ENCODE assay signal across 34 cellular contexts in the genomic region with DNA sequence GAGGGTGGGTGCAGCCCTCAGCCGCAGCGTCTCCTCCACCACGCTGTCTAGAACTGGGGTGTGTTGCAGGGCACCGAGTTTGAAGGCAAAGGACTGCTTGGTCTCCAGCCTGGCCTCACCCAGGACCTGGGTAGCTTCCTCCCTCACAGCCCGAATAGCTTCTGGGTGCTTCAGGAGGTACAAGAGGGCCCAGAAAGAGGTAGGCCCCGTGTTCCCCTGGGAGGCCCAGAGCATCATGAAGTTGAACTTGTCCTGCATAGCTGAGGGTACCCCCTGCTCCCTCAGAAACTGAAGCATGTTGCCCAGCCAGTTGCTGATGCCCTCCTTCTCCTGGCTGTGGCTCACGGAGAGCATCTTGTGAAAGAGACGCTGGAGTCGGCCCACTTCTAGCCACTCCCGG. TPM values are rescaled to one million over a fixed set of nuclear protein-coding genes. Genes with fewer than 3 reads are reported as not detected.
"Had no signal": no experiment of that assay in that cellular context is flagged by ENCODE, and none has a peak within 500 bp of the region (broad histone marks: within the 10 kb centered on the region; RNA-seq: fewer than 3 reads in every experiment).

No MANE protein-coding gene starts in this region.

- ATAC-seq: Panc1 had no signal

- H3K4me1 ChIP-seq: ascending aorta, SJCRH30 had no signal

- H3K27ac Mint-ChIP-seq: activated CD4-positive, alpha-beta memory T cell treated with anti-CD3 and anti-CD28 coated beads, Interleukin-2, amount 10 ng/mL, durations not matched to agents 7 days and 5 days; activated naive CD4-positive, alpha-beta T cell treated with anti-CD3 and anti-CD28 coated beads, Interleukin-2, amount 50 U/mL, for 24 hours; activated naive CD8-positive, alpha-beta T cell treated with anti-CD3 and anti-CD28 coated beads, Interleukin-2, amount 10 ng/mL, durations not matched to agents 7 days and 5 days; activated T-cell treated with anti-CD3 and anti-CD28 coated beads, Interleukin-2, amount 50 U/mL, for 24 hours; activated T-helper 2 cell treated with anti-CD3 and anti-CD28 coated beads, Interferon-gamma antibody, Interleukin-2, Interleukin-4, amounts not matched to agents 10 μg/mL and 5 μg/mL and 100 μg/mL, durations not matched to agents 14 hours and 24 hours and 36 hours had no signal

- DNase-seq: activated CD4-positive, alpha-beta memory T cell treated with anti-CD3 and anti-CD28 coated beads, Interleukin-2, amount 10 ng/mL, durations not matched to agents 7 days and 5 days; activated CD4-positive, alpha-beta T cell treated with anti-CD3 and anti-CD28 coated beads for 1 hour; activated CD4-positive, alpha-beta T cell treated with anti-CD3 and anti-CD28 coated beads for 48 hours; activated CD4-positive, CD25-positive, alpha-beta regulatory T cell; activated gamma-delta T cell; activated naive CD4-positive, alpha-beta T cell treated with Interleukin-2 at 50 U/mL for 16 hours; activated naive CD8-positive, alpha-beta T cell treated with anti-CD3 and anti-CD28 coated beads, Interleukin-2, amount 10 ng/mL, durations not matched to agents 7 days and 5 days; activated T-cell treated with anti-CD3 and anti-CD28 coated beads, Interleukin-2, amount 50 U/mL, for 24 hours; amygdala; Kasumi-1; KBM-7; MG63; NCI-H1048; NCI-H1105 treated with DMSO at 0.1 percent for 48 hours; NCI-H1436; NCI-H1694; NCI-H1930; NCI-H2171 treated with DMSO at 0.1 percent for 48 hours; NCI-H2227 treated with DMSO at 0.1 percent for 48 hours; NCI-H446; NCI-H510A treated with DMSO at 0.1 percent for 48 hours; SHP77; SJCRH30; T1000; WERI-Rb-1 had no signal

- H3K36me3 ChIP-seq: ascending aorta, cardiac muscle cell, MG63, SJCRH30, WERI-Rb-1 had no signal

- H3K4me3 Mint-ChIP-seq: activated CD4-positive, alpha-beta memory T cell treated with anti-CD3 and anti-CD28 coated beads, Interleukin-2, amount 10 ng/mL, durations not matched to agents 7 days and 5 days; activated naive CD4-positive, alpha-beta T cell treated with anti-CD3 and anti-CD28 coated beads, Interleukin-2, amount 50 U/mL, for 24 hours; activated naive CD8-positive, alpha-beta T cell treated with anti-CD3 and anti-CD28 coated beads, Interleukin-2, amount 10 ng/mL, durations not matched to agents 7 days and 5 days; activated T-cell treated with anti-CD3 and anti-CD28 coated beads, Interleukin-2, amount 50 U/mL, for 24 hours had no signal

- H3K4me1 Mint-ChIP-seq: activated naive CD4-positive, alpha-beta T cell treated with anti-CD3 and anti-CD28 coated beads, Interleukin-2, amount 50 U/mL, for 24 hours had no signal

- H3K27ac ChIP-seq: ascending aorta, cardiac muscle cell, SJCRH30, SK-N-MC, WERI-Rb-1 had no signal

- H3K36me3 Mint-ChIP-seq: activated naive CD4-positive, alpha-beta T cell treated with anti-CD3 and anti-CD28 coated beads, Interleukin-2, amount 50 U/mL, for 24 hours; activated naive CD8-positive, alpha-beta T cell treated with anti-CD3 and anti-CD28 coated beads, Interleukin-2, amount 10 ng/mL, durations not matched to agents 7 days and 5 days had no signal

- H3K27me3 ChIP-seq: ascending aorta, MG63, SJCRH30 had no signal

- H3K9me3 Mint-ChIP-seq: activated CD4-positive, alpha-beta memory T cell treated with anti-CD3 and anti-CD28 coated beads, Interleukin-2, amount 10 ng/mL, durations not matched to agents 7 days and 5 days; activated naive CD4-positive, alpha-beta T cell treated with anti-CD3 and anti-CD28 coated beads, Interleukin-2, amount 50 U/mL, for 24 hours; activated naive CD8-positive, alpha-beta T cell treated with anti-CD3 and anti-CD28 coated beads, Interleukin-2, amount 10 ng/mL, durations not matched to agents 7 days and 5 days; activated T-cell treated with anti-CD3 and anti-CD28 coated beads, Interleukin-2, amount 50 U/mL, for 24 hours; activated T-helper 2 cell treated with anti-CD3 and anti-CD28 coated beads, Interferon-gamma antibody, Interleukin-2, Interleukin-4, amounts not matched to agents 10 μg/mL and 5 μg/mL and 100 μg/mL, durations not matched to agents 14 hours and 24 hours and 36 hours had no signal

- H3K4me3 ChIP-seq: ascending aorta, cardiac muscle cell, MG63, SJCRH30, SK-N-MC had no signal

- H3K9me3 ChIP-seq: ascending aorta, MG63, SJCRH30 had no signal

- H3K27me3 Mint-ChIP-seq: activated naive CD4-positive, alpha-beta T cell treated with anti-CD3 and anti-CD28 coated beads, Interleukin-2, amount 50 U/mL, for 24 hours had no signal

RNA-seq across cellular contexts. Expression of a gene that starts 0.9 kb away (rescaled TPM):
- total RNA-seq: activated CD4-positive, alpha-beta memory T cell treated with anti-CD3 and anti-CD28 coated beads, Interleukin-2, amount 10 ng/mL, durations not matched to agents 7 days and 5 days; activated naive CD8-positive, alpha-beta T cell treated with anti-CD3 and anti-CD28 coated beads, Interleukin-2, amount 10 ng/mL, durations not matched to agents 7 days and 5 days; activated T-helper 2 cell treated with anti-CD3 and anti-CD28 coated beads, Interferon-gamma antibody, Interleukin-2, Interleukin-4, amounts not matched to agents 10 μg/mL and 5 μg/mL and 100 μg/mL, durations not matched to agents 14 hours and 24 hours and 36 hours; cardiac muscle cell; RPMI7951; SJCRH30; T-helper 1 cell treated with Interleukin-12 subunit alpha and Interleukin-12 subunit beta and Interleukin-4 antibody, amounts not matched to agents 30 ng/mL and 1 ng/mL, for 36 hours; T-helper 2 cell treated with Interferon-gamma antibody and Interleukin-4, amounts not matched to agents 100 ng/mL and 5 ng/mL, for 36 hours had no signal
- polyA plus RNA-seq: cardiac muscle cell had no signal

RNA-seq across cellular contexts. Expression of a gene that starts 31.2 kb away (rescaled TPM):
- total RNA-seq: SJCRH30 had no signal
